ENCODE assay signal across 22 cellular contexts in the genomic region with DNA sequence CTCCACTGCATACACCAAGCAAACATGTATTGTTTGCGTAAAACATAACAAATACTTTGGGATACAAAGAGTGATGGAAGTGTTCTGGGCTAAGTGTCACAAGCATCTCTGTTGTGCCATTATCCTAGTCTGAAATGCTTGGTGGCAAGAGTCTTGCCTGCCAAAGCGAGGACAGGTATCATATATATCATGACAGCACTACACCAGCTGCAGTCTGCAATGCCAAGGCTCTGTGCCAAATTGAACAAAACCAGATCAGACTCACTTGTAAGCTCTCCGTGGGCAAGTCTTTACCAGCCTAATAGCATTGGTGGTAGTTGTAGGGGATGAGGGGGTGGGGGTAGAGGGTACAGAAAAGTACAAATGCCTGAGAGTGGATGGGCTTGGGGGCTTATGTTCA.
DNase-seq lines count a peak whose midpoint lies in the region; ATAC-seq, FAIRE-seq and TF ChIP-seq lines count a peak whose summit lies in the region.
"Had no signal": no experiment of that assay in that cellular context is flagged by ENCODE, and none has a peak within 500 bp of the region (broad histone marks: within the 10 kb centered on the region; RNA-seq: fewer than 3 reads in every experiment).

No MANE protein-coding gene starts in this region.

- H3K36me3 ChIP-seq in psoas muscle (ENCODE audit: insufficient read depth in 1 of 2, low read depth in 1 of 2) (no peaks in the 10 kb centered on the region), kidney (ENCODE audit: control insufficient read depth in 1 of 2, insufficient read depth in 2 of 2, low read length in 2 of 2) (no peaks in the 10 kb centered on the region)
- H3K36me3 ChIP-seq: right atrium auricular region had no signal

- H3K9ac ChIP-seq in kidney (ENCODE audit: low read length in 2 of 2): no peak overlapping the region

- H3K27ac ChIP-seq in psoas muscle: no peak overlapping the region
- H3K27ac ChIP-seq in kidney (ENCODE audit: low read depth in 2 of 2, low read length in 2 of 2): no peak overlapping the region
- H3K27ac ChIP-seq: right atrium auricular region had no signal

- no peak for FAIRE-seq in kidney (lab: Jason Lieb, UNC)
- FAIRE-seq: A204.1, endothelial cell of umbilical vein, TTC549 had no signal

- DNase-seq in NCI-H510A (lab: John Stamatoyannopoulos, UW) (peak; percentile 85), NCI-H510A treated with DMSO at 0.1 percent for 48 hours (lab: John Stamatoyannopoulos, UW) (no peak), NCI-H1436 (lab: John Stamatoyannopoulos, UW) (peak; percentile 55), NCI-H774 (lab: John Stamatoyannopoulos, UW) (peak; percentile 71), psoas muscle (no peak), kidney (no peak)
- DNase-seq in activated T-helper 1 cell treated with anti-CD3 and anti-CD28 coated beads, Interleukin-12 subunit alpha, Interleukin-12 subunit beta, Interleukin-2, Interleukin-4 antibody, amounts not matched to agents 30 ng/mL and 10 ng/mL and 1 ng/mL, durations not matched to agents 14 hours and 24 hours and 36 hours (ENCODE audit: low spot score): no peak
- DNase-seq: activated naive CD4-positive, alpha-beta T cell treated with anti-CD3 and anti-CD28 coated beads for 36 hours; activated T-cell treated with anti-CD3 and anti-CD28 coated beads, Interleukin-2, amount 50 U/mL, for 4 hours; dermis blood vessel endothelial cell; glutamatergic neuron; mesendoderm; naive thymus-derived CD4-positive, alpha-beta T cell; NCI-H82; SIG-M5; trophoblast cell had no signal

- H3K9me3 ChIP-seq in psoas muscle: no peaks in the 10 kb centered on the region
- no peaks in the 10 kb centered on the region for H3K9me3 ChIP-seq in kidney (ENCODE audit: control insufficient read depth in 1 of 2, low read length in 2 of 2)
- H3K9me3 ChIP-seq: right atrium auricular region had no signal

- no peak overlapping the region for H3K27ac Mint-ChIP-seq in activated T-helper 1 cell treated with anti-CD3 and anti-CD28 coated beads, Interleukin-12 subunit alpha, Interleukin-12 subunit beta, Interleukin-2, Interleukin-4 antibody, amounts not matched to agents 30 ng/mL and 10 ng/mL and 1 ng/mL, durations not matched to agents 14 hours and 24 hours and 36 hours
- H3K27ac Mint-ChIP-seq: activated naive CD4-positive, alpha-beta T cell treated with anti-CD3 and anti-CD28 coated beads for 36 hours; B cell; naive thymus-derived CD4-positive, alpha-beta T cell had no signal

- H3K4me1 ChIP-seq in psoas muscle (no peaks in the 10 kb centered on the region), kidney (ENCODE audit: control insufficient read depth in 1 of 2, insufficient read depth in 1 of 2, low read depth in 1 of 2, low read length in 2 of 2) (no peaks in the 10 kb centered on the region)
- H3K4me1 ChIP-seq: right atrium auricular region had no signal

- H3K4me3 ChIP-seq in psoas muscle: no peak overlapping the region
- no peak overlapping the region for H3K4me3 ChIP-seq in kidney (ENCODE audit: low read length in 2 of 2)
- H3K4me3 ChIP-seq: right atrium auricular region had no signal

- no peak overlapping the region for H3K4me3 Mint-ChIP-seq in activated T-helper 1 cell treated with anti-CD3 and anti-CD28 coated beads, Interleukin-12 subunit alpha, Interleukin-12 subunit beta, Interleukin-2, Interleukin-4 antibody, amounts not matched to agents 30 ng/mL and 10 ng/mL and 1 ng/mL, durations not matched to agents 14 hours and 24 hours and 36 hours
- H3K4me3 Mint-ChIP-seq: activated naive CD4-positive, alpha-beta T cell treated with anti-CD3 and anti-CD28 coated beads for 36 hours; activated T-cell treated with anti-CD3 and anti-CD28 coated beads, Interleukin-2, amount 50 U/mL, for 4 hours; B cell; naive thymus-derived CD4-positive, alpha-beta T cell had no signal

- no peaks in the 10 kb centered on the region for H3K9me3 Mint-ChIP-seq in activated T-helper 1 cell treated with anti-CD3 and anti-CD28 coated beads, Interleukin-12 subunit alpha, Interleukin-12 subunit beta, Interleukin-2, Interleukin-4 antibody, amounts not matched to agents 30 ng/mL and 10 ng/mL and 1 ng/mL, durations not matched to agents 14 hours and 24 hours and 36 hours
- H3K9me3 Mint-ChIP-seq: activated naive CD4-positive, alpha-beta T cell treated with anti-CD3 and anti-CD28 coated beads for 36 hours; activated T-cell treated with anti-CD3 and anti-CD28 coated beads, Interleukin-2, amount 50 U/mL, for 4 hours had no signal

- no peaks in the 10 kb centered on the region for H3K36me3 Mint-ChIP-seq in activated T-helper 1 cell treated with anti-CD3 and anti-CD28 coated beads, Interleukin-12 subunit alpha, Interleukin-12 subunit beta, Interleukin-2, Interleukin-4 antibody, amounts not matched to agents 30 ng/mL and 10 ng/mL and 1 ng/mL, durations not matched to agents 14 hours and 24 hours and 36 hours (ENCODE audit: low read depth)
- H3K36me3 Mint-ChIP-seq: naive thymus-derived CD4-positive, alpha-beta T cell had no signal

- no peak for TF ChIP-seq CTCF in psoas muscle (IDR thresholded peaks at IDR 0.05)
- no peak for TF ChIP-seq CTCF in kidney (IDR thresholded peaks at IDR 0.05; ENCODE audit: borderline replicate concordance, extremely low read depth, insufficient read depth)

- 18 to 20% (median 20%) methylated on average over 3 of the region's 3 CpGs for WGBS in psoas muscle, 3 donors

- H3K27me3 ChIP-seq in psoas muscle (ENCODE audit: insufficient read depth in 3 of 3, low read length in 2 of 3): no peaks in the 10 kb centered on the region
- H3K27me3 ChIP-seq: right atrium auricular region had no signal

- intact Hi-C loops in psoas muscle (cut with DNase I) (no loop called here), kidney (cut with DNase I) (no loop called here)
- intact Hi-C loops in activated T-helper 1 cell treated with anti-CD3 and anti-CD28 coated beads, Interleukin-12 subunit alpha, Interleukin-12 subunit beta, Interleukin-2, Interleukin-4 antibody, amounts not matched to agents 30 ng/mL and 10 ng/mL and 1 ng/mL, durations not matched to agents 14 hours and 24 hours and 36 hours (cut with micrococcal nuclease): no loop called here

- H3K27me3 Mint-ChIP-seq in activated T-helper 1 cell treated with anti-CD3 and anti-CD28 coated beads, Interleukin-12 subunit alpha, Interleukin-12 subunit beta, Interleukin-2, Interleukin-4 antibody, amounts not matched to agents 30 ng/mL and 10 ng/mL and 1 ng/mL, durations not matched to agents 14 hours and 24 hours and 36 hours (ENCODE audit: insufficient read depth): no peaks in the 10 kb centered on the region
- H3K27me3 Mint-ChIP-seq: B cell had no signal

- no peaks in the 10 kb centered on the region for H3K4me1 Mint-ChIP-seq in activated T-helper 1 cell treated with anti-CD3 and anti-CD28 coated beads, Interleukin-12 subunit alpha, Interleukin-12 subunit beta, Interleukin-2, Interleukin-4 antibody, amounts not matched to agents 30 ng/mL and 10 ng/mL and 1 ng/mL, durations not matched to agents 14 hours and 24 hours and 36 hours (ENCODE audit: low read depth)
- H3K4me1 Mint-ChIP-seq: B cell; naive thymus-derived CD4-positive, alpha-beta T cell had no signal

- peak; percentile 43 to 67 (median 53) for ATAC-seq in psoas muscle
- no peak for ATAC-seq in HG03280 (IDR thresholded peaks at IDR 0.05; ENCODE audit: unreplicated experiment)
- ATAC-seq: activated T-cell treated with anti-CD3 and anti-CD28 coated beads, Interleukin-2, amount 50 U/mL, for 4 hours; naive thymus-derived CD4-positive, alpha-beta T cell had no signal

Comparison
In these comparisons a context has a peak if more than half of its experiments do, and no peak if none do; other contexts are left out.
1. DNase-seq: peak in NCI-H510A (single experiment), NCI-H1436 (single experiment) and NCI-H774 (single experiment); none in NCI-H510A treated with DMSO at 0.1 percent for 48 hours (single experiment), psoas muscle (0 of 2), kidney (single experiment) and activated T-helper 1 cell treated with anti-CD3 and anti-CD28 coated beads, Interleukin-12 subunit alpha, Interleukin-12 subunit beta, Interleukin-2, Interleukin-4 antibody, amounts not matched to agents 30 ng/mL and 10 ng/mL and 1 ng/mL, durations not matched to agents 14 hours and 24 hours and 36 hours (single experiment).